Comparison of ENCODE assay signal across 10 cellular contexts in the genomic region with DNA sequence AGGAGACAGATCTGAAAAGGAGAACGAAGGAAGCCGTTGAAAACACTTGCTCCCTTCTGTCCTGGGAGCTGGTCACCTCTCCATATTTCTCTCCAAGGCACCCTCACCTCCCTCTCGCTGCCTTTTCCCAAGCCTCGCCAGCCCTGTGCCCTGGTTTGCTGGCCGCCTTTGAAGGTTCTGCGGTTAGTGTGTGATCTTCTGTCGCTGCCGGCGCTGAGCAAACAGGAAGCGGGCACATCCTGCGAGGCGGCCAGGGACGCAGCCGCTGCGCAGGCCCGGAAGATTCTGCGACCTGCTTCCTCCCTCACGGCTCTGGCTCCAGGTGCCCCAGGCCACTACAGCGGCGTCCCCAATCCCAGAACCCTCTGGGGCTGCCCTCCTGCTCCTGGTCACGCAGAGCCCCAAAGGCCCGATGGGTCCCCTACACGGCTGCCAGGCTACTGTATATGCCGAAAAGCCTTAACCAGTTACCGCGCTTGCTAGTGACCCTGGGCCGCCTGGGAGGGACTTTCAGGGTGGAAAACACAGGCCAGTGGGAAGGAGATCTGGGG. TPM values are rescaled to one million over a fixed set of nuclear protein-coding genes. Genes with fewer than 3 reads are reported as not detected.
A peak's percentile ranks its signal among the peaks of the same experiment; 100 is the strongest.
DNase-seq lines count a peak whose midpoint lies in the region; ATAC-seq and TF ChIP-seq lines count a peak whose summit lies in the region.
"Had no signal": no experiment of that assay in that cellular context is flagged by ENCODE, and none has a peak within 500 bp of the region (broad histone marks: within the 10 kb centered on the region; RNA-seq: fewer than 3 reads in every experiment).

No MANE protein-coding gene starts in this region.

- TF ChIP-seq EP300 in esophagus muscularis mucosa (IDR thresholded peaks at IDR 0.05), result no peak

- intact Hi-C loops in esophagus muscularis mucosa (cut with DNase I), result no loop called here

- H3K36me3 Mint-ChIP-seq in activated CD4-positive, alpha-beta T cell treated with anti-CD3 and anti-CD28 coated beads, Interleukin-2, amount 10 ng/mL, durations not matched to agents 7 days and 5 days (ENCODE audit: low read depth), result peaks cover 31% of the 10 kb centered on the region
- H3K36me3 Mint-ChIP-seq in osteocyte (ENCODE audit: unreplicated experiment), result no peaks in the 10 kb centered on the region

- WGBS in esophagus muscularis mucosa, result 67% methylated on average over 10 of the region's 27 CpGs

- CTCF ChIA-PET in activated CD4-positive, alpha-beta T cell treated with anti-CD3 and anti-CD28 coated beads, Interleukin-2, amount 10 ng/mL, durations not matched to agents 7 days and 5 days (lab: Charles Lee), result interaction anchor here (0.7 to 0.9 kb wide), 3 partner anchors 24 to 171 kb away, joined by 3 read pairs; no protein-coding TSS in a partner anchor

- peak; percentile 21 for ATAC-seq in GM19025 (IDR thresholded peaks at IDR 0.05; ENCODE audit: low read depth, unreplicated experiment)
- no peak for ATAC-seq in GM19324 (IDR thresholded peaks at IDR 0.05; ENCODE audit: low FRiP score, unreplicated experiment)
- ATAC-seq: Panc1 had no signal

- DNase-seq in KBM-7 (peak; percentile 95), esophagus muscularis mucosa (ENCODE audit: extremely low spot score) (no peak), BE2C (no peak), osteocyte (ENCODE audit: extremely low spot score, unreplicated experiment) (no peak)
- peak; percentile 76 for DNase-seq in activated CD4-positive, alpha-beta T cell treated with anti-CD3 and anti-CD28 coated beads, Interleukin-2, amount 10 ng/mL, durations not matched to agents 7 days and 5 days
- peak; percentile 34 to 40 for DNase-seq in stimulated activated CD4-positive, alpha-beta T cell treated with anti-CD3 and anti-CD28 coated beads, Interleukin-15, amount 100 ng/mL, for 1 hour (ENCODE audit: low read depth in 1 of 2, low spot score in 1 of 2)

- peak overlapping the region; percentile 65 for H3K4me3 Mint-ChIP-seq in activated CD4-positive, alpha-beta T cell treated with anti-CD3 and anti-CD28 coated beads, Interleukin-2, amount 10 ng/mL, durations not matched to agents 7 days and 5 days
- no peak overlapping the region for H3K4me3 Mint-ChIP-seq in osteocyte (ENCODE audit: unreplicated experiment)

- H3K27ac ChIP-seq in esophagus muscularis mucosa (replicated peaks in 1 of 4), result peak overlapping the region in 3 of 4 donors; percentile 49 to 63 (median 55)

- H3K27me3 Mint-ChIP-seq in activated CD4-positive, alpha-beta T cell treated with anti-CD3 and anti-CD28 coated beads, Interleukin-2, amount 10 ng/mL, durations not matched to agents 7 days and 5 days, result no peaks in the 10 kb centered on the region
- no peaks in the 10 kb centered on the region for H3K27me3 Mint-ChIP-seq in osteocyte (ENCODE audit: unreplicated experiment)

- H3K27me3 ChIP-seq in esophagus muscularis mucosa (no peaks in the 10 kb centered on the region), BE2C (no peaks in the 10 kb centered on the region)

- no peak for TF ChIP-seq CTCF in esophagus muscularis mucosa (IDR thresholded peaks at IDR 0.05)
- no peak for TF ChIP-seq CTCF in BE2C (IDR thresholded peaks at IDR 0.05; ENCODE audit: low read depth, low read length)
- no peak for TF ChIP-seq CTCF in osteocyte (IDR thresholded peaks at IDR 0.05)

- H3K4me3 ChIP-seq in esophagus muscularis mucosa (no peak overlapping the region), BE2C (ENCODE audit: low read depth, low read length) (no peak overlapping the region)

- H3K4me1 Mint-ChIP-seq in activated CD4-positive, alpha-beta T cell treated with anti-CD3 and anti-CD28 coated beads, Interleukin-2, amount 10 ng/mL, durations not matched to agents 7 days and 5 days, result peaks cover 60% of the 10 kb centered on the region
- no peaks in the 10 kb centered on the region for H3K4me1 Mint-ChIP-seq in osteocyte (ENCODE audit: unreplicated experiment)

- H3K36me3 ChIP-seq in esophagus muscularis mucosa (no peaks in the 10 kb centered on the region), BE2C (no peaks in the 10 kb centered on the region)

- no peaks in the 10 kb centered on the region for H3K9me3 ChIP-seq in esophagus muscularis mucosa
- no peaks in the 10 kb centered on the region for H3K9me3 ChIP-seq in BE2C

- in situ Hi-C loops in KBM-7 (cut with MboI; ENCODE audit: low pct_unique_long_range_greater_than_20kb, low sequenced_read_pairs), result no loop called here

- POLR2A ChIA-PET in activated CD4-positive, alpha-beta T cell treated with anti-CD3 and anti-CD28 coated beads, Interleukin-2, amount 10 ng/mL, durations not matched to agents 7 days and 5 days (lab: Charles Lee), result no interaction called here

- TF ChIP-seq POLR2A in esophagus muscularis mucosa (IDR thresholded peaks at IDR 0.05; ENCODE audit: low read depth), result no peak

- H3K4me1 ChIP-seq in esophagus muscularis mucosa (no peaks in the 10 kb centered on the region), BE2C (no peaks in the 10 kb centered on the region)

- no peaks in the 10 kb centered on the region for H3K9me3 Mint-ChIP-seq in activated CD4-positive, alpha-beta T cell treated with anti-CD3 and anti-CD28 coated beads, Interleukin-2, amount 10 ng/mL, durations not matched to agents 7 days and 5 days
- H3K9me3 Mint-ChIP-seq in osteocyte (ENCODE audit: unreplicated experiment), result no peaks in the 10 kb centered on the region

- peak overlapping the region; percentile 92 for H3K27ac Mint-ChIP-seq in activated CD4-positive, alpha-beta T cell treated with anti-CD3 and anti-CD28 coated beads, Interleukin-2, amount 10 ng/mL, durations not matched to agents 7 days and 5 days
- H3K27ac Mint-ChIP-seq in osteocyte (ENCODE audit: unreplicated experiment), result no peak overlapping the region

RNA-seq across cellular contexts. Expression of gene SASH3, which starts 2.5 kb away (rescaled TPM):
- total RNA-seq in activated CD4-positive, alpha-beta T cell treated with anti-CD3 and anti-CD28 coated beads, Interleukin-2, amount 10 ng/mL, durations not matched to agents 7 days and 5 days, result 100 to 1,000 TPM; 254 to 264 TPM
- 10 to 100 TPM in 1 of 4 donors, 1 to 10 TPM in 3; 3.9 to 10.4 (median 6.3) TPM for total RNA-seq in esophagus muscularis mucosa
- 5.4 TPM for polyA plus RNA-seq in BE2C (2012; ENCODE audit: insufficient read depth, insufficient read length, low read depth)
- total RNA-seq in osteocyte, result not detected in 2 replicates
- total RNA-seq: kidney epithelial cell had no signal

RNA-seq across cellular contexts. Expression of gene XPNPEP2, which starts 38.5 kb away (rescaled TPM):
- total RNA-seq in activated CD4-positive, alpha-beta T cell treated with anti-CD3 and anti-CD28 coated beads, Interleukin-2, amount 10 ng/mL, durations not matched to agents 7 days and 5 days, result 1 to 10 TPM; 1.1 to 1.3 TPM
- total RNA-seq in esophagus muscularis mucosa (10 to 100 TPM in 1 of 4 donors, 1 to 10 TPM in 3; 3.3 to 14.4 (median 5.0) TPM), osteocyte (0.27 and 0.39 TPM in 2 replicates)
- polyA plus RNA-seq in BE2C (2012; ENCODE audit: insufficient read depth, insufficient read length, low read depth), result 1.4 TPM
- total RNA-seq: kidney epithelial cell had no signal

Comparison
In these comparisons a context has a peak if more than half of its experiments do, and no peak if none do; other contexts are left out.
1. DNase-seq: peak in KBM-7 (single experiment), activated CD4-positive, alpha-beta T cell treated with anti-CD3 and anti-CD28 coated beads, Interleukin-2, amount 10 ng/mL, durations not matched to agents 7 days and 5 days (single experiment) and stimulated activated CD4-positive, alpha-beta T cell treated with anti-CD3 and anti-CD28 coated beads, Interleukin-15, amount 100 ng/mL, for 1 hour (2 of 2); none in esophagus muscularis mucosa (single experiment), BE2C (single experiment) and osteocyte (single experiment).
2. RNA of gene SASH3, which starts 2.5 kb away (total RNA-seq): 254 to 264 TPM in activated CD4-positive, alpha-beta T cell treated with anti-CD3 and anti-CD28 coated beads, Interleukin-2, amount 10 ng/mL, durations not matched to agents 7 days and 5 days; 3.9 to 10.4 TPM in esophagus muscularis mucosa and not detected in osteocyte; every median in the first group is over 10 times any median in the second.